ENCODE assay signal across 16 cellular contexts in genomic region chr2:68200157-68200787, GRCh38. TPM values are rescaled to one million over a fixed set of nuclear protein-coding genes. Genes with fewer than 3 reads are reported as not detected.
A peak's percentile ranks its signal among the peaks of the same experiment; 100 is the strongest.
DNase-seq lines count a peak whose midpoint lies in the region; ATAC-seq, FAIRE-seq and TF ChIP-seq lines count a peak whose summit lies in the region.
"Had no signal": no experiment of that assay in that cellular context is flagged by ENCODE, and none has a peak within 500 bp of the region (broad histone marks: within the 10 kb centered on the region; RNA-seq: fewer than 3 reads in every experiment).

No MANE protein-coding gene starts in this region.

- SMC1A ChIA-PET in GM12878 (lab: Charles Lee; ENCODE audit: uncharacterized antibody, unreplicated experiment), result interaction anchor here (1.0 to 2.0 kb wide), 9 partner anchors 9 to 241 kb away, joined by 3 to 5 read pairs (median 4); no protein-coding TSS in a partner anchor

- H3K79me2 ChIP-seq in GM12878 (ENCODE audit: control insufficient read depth, insufficient read depth, low read length), result peaks cover 59% of the 10 kb centered on the region

- WGBS in GM12878 (ENCODE audit: insufficient coverage, insufficient replicate concordance, low lambda C conversion rate, missing lambda C conversion rate), result 31% methylated on average over 4 of the region's 4 CpGs
- 53 to 78% (median 70%) methylated on average over 4 of the region's 4 CpGs for WGBS in psoas muscle, 3 donors

- no peak overlapping the region for H2AFZ ChIP-seq in GM12878 (ENCODE audit: control insufficient read depth, low read depth, low read length)

- H3K4me1 ChIP-seq in GM12878 (ENCODE audit: control insufficient read depth, insufficient read depth, low read length), result peaks cover 15% of the 10 kb centered on the region
- peaks cover 53% of the 10 kb centered on the region for H3K4me1 ChIP-seq in psoas muscle

- H3K9me3 Mint-ChIP-seq in activated CD8-positive, alpha-beta T cell treated with anti-CD3 and anti-CD28 coated beads for 36 hours, result no peaks in the 10 kb centered on the region
- H3K9me3 Mint-ChIP-seq in activated CD8-positive, alpha-beta T cell treated with anti-CD3 and anti-CD28 coated beads, Interleukin-2, amount 10 ng/mL, durations not matched to agents 7 days and 5 days (ENCODE audit: insufficient read depth), result no peaks in the 10 kb centered on the region
- H3K9me3 Mint-ChIP-seq: activated naive CD4-positive, alpha-beta T cell treated with anti-CD3 and anti-CD28 coated beads, Interleukin-2, amount 50 U/mL, for 72 hours had no signal

- H3K27ac ChIP-seq in GM12878 (ENCODE audit: control insufficient read depth, insufficient read depth), result no peak overlapping the region
- H3K27ac ChIP-seq in psoas muscle, result peak overlapping the region; percentile 66
- H3K27ac ChIP-seq: A549, VCaP had no signal

- no TSS peak for BruUV-seq in GM12878 (replicated peaks; lab: Mats Ljungman, UMichigan)

- no peak for TF ChIP-seq RAD21 in GM12878 (IDR thresholded peaks at IDR 0.05; ENCODE audit: insufficient read depth, low read depth, low read length)

- no peak for ATAC-seq in activated CD8-positive, alpha-beta T cell treated with anti-CD3 and anti-CD28 coated beads for 36 hours
- ATAC-seq in activated CD8-positive, alpha-beta T cell treated with anti-CD3 and anti-CD28 coated beads, Interleukin-2, amount 10 ng/mL, durations not matched to agents 7 days and 5 days, result no peak
- peak; percentile 9; the same call in 2 of the 3 replicates for ATAC-seq in GM12878
- peak; percentile 66 to 79 (median 74) for ATAC-seq in psoas muscle
- no peak for ATAC-seq in HG02763 (IDR thresholded peaks at IDR 0.05; ENCODE audit: unreplicated experiment)
- ATAC-seq in GM18505 (IDR thresholded peaks at IDR 0.05; ENCODE audit: unreplicated experiment), result no peak
- ATAC-seq: A549; activated naive CD4-positive, alpha-beta T cell treated with anti-CD3 and anti-CD28 coated beads, Interleukin-2, amount 50 U/mL, for 72 hours had no signal

- in situ Hi-C loops in GM12878 (cut with MboI), result no loop called here

- RAD21 ChIA-PET in GM12878 (lab: Charles Lee; ENCODE audit: unreplicated experiment), result interaction anchor here (1.6 kb wide), 2 partner anchors 14 to 78 kb away, joined by 3 read pairs; no protein-coding TSS in a partner anchor

- H3K4me3 Mint-ChIP-seq in activated CD8-positive, alpha-beta T cell treated with anti-CD3 and anti-CD28 coated beads for 36 hours, result no peak overlapping the region
- no peak overlapping the region for H3K4me3 Mint-ChIP-seq in activated CD8-positive, alpha-beta T cell treated with anti-CD3 and anti-CD28 coated beads, Interleukin-2, amount 10 ng/mL, durations not matched to agents 7 days and 5 days

- no peaks in the 10 kb centered on the region; the same call in 1 of the 2 replicates for H4K20me1 ChIP-seq in GM12878 (ENCODE audit: control insufficient read depth, insufficient read depth)

- TF ChIP-seq POLR2A in GM12878 (IDR thresholded peaks at IDR 0.05; ENCODE audit: low read depth, low read length) (no peak), GM18505 (IDR thresholded peaks at IDR 0.05; ENCODE audit: borderline replicate concordance, extremely low read depth, insufficient read depth, insufficient read length) (no peak)

- H3K36me3 ChIP-seq in GM12878 (ENCODE audit: control insufficient read depth in 2 of 2, insufficient read depth in 2 of 2, low read length in 1 of 2), result peaks cover 0 to 7% of the 10 kb centered on the region in 2 experiments; a peak in 2 of 4 replicates
- no peaks in the 10 kb centered on the region for H3K36me3 ChIP-seq in psoas muscle (ENCODE audit: insufficient read depth in 1 of 2, low read depth in 1 of 2)

- TF ChIP-seq EP300 in GM12878 (IDR thresholded peaks at IDR 0.05; ENCODE audit: borderline replicate concordance in 1 of 2, control insufficient read depth in 1 of 2, low read depth in 2 of 2, low read length in 2 of 2), result no peak

- H3K4me3 ChIP-seq in GM12878 (no peak overlapping the region; the same call in 1 of the 2 replicates), psoas muscle (no peak overlapping the region)
- H3K4me3 ChIP-seq: A549 had no signal

- DNase-seq in activated CD8-positive, alpha-beta T cell treated with anti-CD3 and anti-CD28 coated beads for 36 hours, result no peak
- no peak for DNase-seq in activated CD8-positive, alpha-beta T cell treated with anti-CD3 and anti-CD28 coated beads, Interleukin-2, amount 10 ng/mL, durations not matched to agents 7 days and 5 days
- DNase-seq in M059J (ENCODE audit: low read depth) (peak; percentile 8), GM12878 (ENCODE audit: low read depth, low spot score) (no peak), psoas muscle (no peak), NCI-H2029 treated with DMSO at 0.1 percent for 48 hours (lab: John Stamatoyannopoulos, UW) (no peak)
- DNase-seq: Kasumi-1, NCI-H187, NCI-H510A, small intestine had no signal

- FAIRE-seq in GM12878 (lab: Jason Lieb, UNC), result no peak
- FAIRE-seq: A549, bronchial epithelial cell, small intestine had no signal

- H3K27me3 ChIP-seq in GM12878 (replicated peaks in 1 of 2; ENCODE audit: control insufficient read depth in 2 of 2, insufficient read depth in 2 of 2, low read length in 1 of 2) (no peaks in the 10 kb centered on the region), psoas muscle (ENCODE audit: insufficient read depth in 3 of 3, low read length in 2 of 3) (no peaks in the 10 kb centered on the region)

- no peaks in the 10 kb centered on the region for H3K27me3 Mint-ChIP-seq in activated CD8-positive, alpha-beta T cell treated with anti-CD3 and anti-CD28 coated beads for 36 hours
- H3K27me3 Mint-ChIP-seq in activated CD8-positive, alpha-beta T cell treated with anti-CD3 and anti-CD28 coated beads, Interleukin-2, amount 10 ng/mL, durations not matched to agents 7 days and 5 days (ENCODE audit: low read depth), result no peaks in the 10 kb centered on the region

- H3K4me2 ChIP-seq in GM12878 (ENCODE audit: control insufficient read depth, insufficient read depth), result peak overlapping the region; percentile 44; the same call in 1 of the 2 replicates
- H3K4me2 ChIP-seq: A549 had no signal

- H3K9ac ChIP-seq in GM12878 (ENCODE audit: control insufficient read depth, insufficient read depth, low read length), result no peak overlapping the region

- H3K4me1 Mint-ChIP-seq in activated CD8-positive, alpha-beta T cell treated with anti-CD3 and anti-CD28 coated beads for 36 hours (ENCODE audit: low read depth), result peaks cover 65% of the 10 kb centered on the region
- H3K4me1 Mint-ChIP-seq in activated CD8-positive, alpha-beta T cell treated with anti-CD3 and anti-CD28 coated beads, Interleukin-2, amount 10 ng/mL, durations not matched to agents 7 days and 5 days (ENCODE audit: low read depth), result peaks cover 32% of the 10 kb centered on the region

- CTCF ChIA-PET in activated CD8-positive, alpha-beta T cell treated with anti-CD3 and anti-CD28 coated beads for 36 hours (lab: Charles Lee), result interaction anchor here (1.1 to 3.8 kb wide), 4 partner anchors 14 to 82 kb away, joined by 3 to 11 read pairs (median 6); no protein-coding TSS in a partner anchor
- CTCF ChIA-PET in activated CD8-positive, alpha-beta T cell treated with anti-CD3 and anti-CD28 coated beads, Interleukin-2, amount 10 ng/mL, durations not matched to agents 7 days and 5 days (lab: Charles Lee), result interaction anchor here (0.7 to 1.6 kb wide), 3 partner anchors 12 to 83 kb away, joined by 3 to 4 read pairs (median 4); no protein-coding TSS in a partner anchor
- CTCF ChIA-PET in GM12878 (lab: Yijun Ruan, JAX), result interaction anchor here (0.9 to 9.9 kb wide), 4 partner anchors 14 to 82 kb away, joined by 3 to 103 read pairs (median 34); no protein-coding TSS in a partner anchor

- intact Hi-C loops in activated CD8-positive, alpha-beta T cell treated with anti-CD3 and anti-CD28 coated beads for 36 hours (cut with micrococcal nuclease), result no loop called here
- intact Hi-C loops in GM12878 (cut with micrococcal nuclease; ENCODE audit: unreplicated experiment) (loop anchor here (5.0 kb wide), 1 partner anchor 242 kb away; no protein-coding TSS in a partner anchor), psoas muscle (cut with DNase I) (loop anchor here in 1 of 2 donors (5.0 kb wide), 1 partner anchor 42 kb away; no protein-coding TSS in a partner anchor)

- TF ChIP-seq CTCF in activated CD8-positive, alpha-beta T cell treated with anti-CD3 and anti-CD28 coated beads for 36 hours (IDR thresholded peaks at IDR 0.05), result no peak
- TF ChIP-seq CTCF in GM12878 (IDR thresholded peaks at IDR 0.05 in 2 of 3, conservative IDR thresholded peaks at IDR 0.05 in 1 of 3; ENCODE audit: control insufficient read depth in 2 of 3, extremely low read depth in 1 of 3, insufficient read depth in 1 of 3, low read depth in 3 of 3, low read length in 3 of 3) (no peak), psoas muscle (IDR thresholded peaks at IDR 0.05) (no peak)

- H3K27ac Mint-ChIP-seq in activated CD8-positive, alpha-beta T cell treated with anti-CD3 and anti-CD28 coated beads for 36 hours, result peak overlapping the region; percentile 23
- H3K27ac Mint-ChIP-seq in activated CD8-positive, alpha-beta T cell treated with anti-CD3 and anti-CD28 coated beads, Interleukin-2, amount 10 ng/mL, durations not matched to agents 7 days and 5 days, result no peak overlapping the region
- H3K27ac Mint-ChIP-seq: activated naive CD4-positive, alpha-beta T cell treated with anti-CD3 and anti-CD28 coated beads, Interleukin-2, amount 50 U/mL, for 72 hours had no signal

- H3K36me3 Mint-ChIP-seq in activated CD8-positive, alpha-beta T cell treated with anti-CD3 and anti-CD28 coated beads for 36 hours (ENCODE audit: low read depth), result peaks cover 18% of the 10 kb centered on the region
- H3K36me3 Mint-ChIP-seq in activated CD8-positive, alpha-beta T cell treated with anti-CD3 and anti-CD28 coated beads, Interleukin-2, amount 10 ng/mL, durations not matched to agents 7 days and 5 days (ENCODE audit: low read depth), result peaks cover 14% of the 10 kb centered on the region

- no peaks in the 10 kb centered on the region for H3K9me3 ChIP-seq in GM12878 (replicated peaks; ENCODE audit: control insufficient read depth, insufficient read depth, low read length)
- no peaks in the 10 kb centered on the region for H3K9me3 ChIP-seq in psoas muscle
- H3K9me3 ChIP-seq: A549 had no signal

- POLR2A ChIA-PET in activated CD8-positive, alpha-beta T cell treated with anti-CD3 and anti-CD28 coated beads for 36 hours (lab: Charles Lee), result no interaction called here
- POLR2A ChIA-PET in activated CD8-positive, alpha-beta T cell treated with anti-CD3 and anti-CD28 coated beads, Interleukin-2, amount 10 ng/mL, durations not matched to agents 7 days and 5 days (lab: Charles Lee), result no interaction called here
- POLR2A ChIA-PET in GM12878 (lab: Charles Lee), result interaction anchor here (0.6 kb wide), 1 partner anchor 89 kb away, joined by 3 read pairs; no protein-coding TSS in a partner anchor

RNA-seq across cellular contexts. Expression of gene PNO1, which starts 42.6 kb away (rescaled TPM):
- total RNA-seq in activated CD8-positive, alpha-beta T cell treated with anti-CD3 and anti-CD28 coated beads for 36 hours, result 10 to 100 TPM; 25.1 to 26.2 TPM
- total RNA-seq in activated CD8-positive, alpha-beta T cell treated with anti-CD3 and anti-CD28 coated beads, Interleukin-2, amount 10 ng/mL, durations not matched to agents 7 days and 5 days, result 10 to 100 TPM; 12.3 to 13.3 TPM
- 24.0 and 25.6 TPM in 2 replicates for total RNA-seq in M059J (2014; rRNA removed; shearing (Covaris generic))
- 6.5 and 7.3 TPM in 2 replicates for total RNA-seq in GM12878 (2013; cell fraction: nucleolus; rRNA removed)
- total RNA-seq in GM12878 (2014; rRNA removed), result 30.3 and 30.8 TPM in 2 replicates
- 29.1 and 30.2 TPM in 2 replicates for total RNA-seq in GM12878 (2014; rRNA removed; fragmentation: Illumina TruSeq; extraction: Trizol)
- total RNA-seq in GM12878 (2021), result 21.8 and 23.7 TPM in 2 replicates
- polyA plus RNA-seq in GM12878 (2011; ENCODE audit: low read depth), result 15.7 TPM
- polyA plus RNA-seq in GM12878 (2011; rRNA removed), result 18.8 and 21.9 TPM in 2 replicates
- 12.3 and 15.0 TPM in 2 replicates for polyA plus RNA-seq in GM12878 (2011; cell fraction: cytosol; rRNA removed)
- polyA plus RNA-seq in GM12878 (2011; cell fraction: nucleus; rRNA removed), result 4.2 and 10.1 TPM in 2 replicates
- 12.3 and 16.4 TPM in 2 replicates for polyA plus RNA-seq in GM12878 (2012)
- polyA plus RNA-seq in GM12878 (2014; fragmentation: Illumina TruSeq; extraction: Trizol), result 33.4 and 34.2 TPM in 2 replicates
- polyA plus RNA-seq in GM12878 (2014; fragmentation: Nextera tagmentation; extraction: Ambion mirVana), result 10 to 100 TPM in 1 of 2 experiments, 1 to 10 TPM in 1; 9.7 to 18.5 TPM
- polyA plus RNA-seq in GM12878 (2014; rRNA removed), result 31.2 and 34.4 TPM in 2 replicates
- polyA plus RNA-seq in GM12878 (2016; fragmentation: Nextera tagmentation; extraction: Ambion mirVana), result 10 to 100 TPM; 57.2 to 60.2 TPM
- 3.8 and 4.2 TPM in 2 replicates for polyA minus RNA-seq in GM12878 (2011; rRNA and poly(A)+ RNA removed)
- polyA minus RNA-seq in GM12878 (2011; cell fraction: cytosol; rRNA and poly(A)+ RNA removed), result 3.1 and 4.8 TPM in 2 replicates
- polyA minus RNA-seq in GM12878 (2011; cell fraction: nucleus; rRNA and poly(A)+ RNA removed), result 2.5 and 3.8 TPM in 2 replicates
- 10 to 100 TPM; 13.0 to 26.2 (median 24.6) TPM for total RNA-seq in psoas muscle
- polyA plus RNA-seq in psoas muscle, result 10 to 100 TPM; 22.4 to 50.8 (median 46.2) TPM

RNA-seq across cellular contexts. Expression of gene PPP3R1, which starts 52.1 kb away (rescaled TPM):
- total RNA-seq in activated CD8-positive, alpha-beta T cell treated with anti-CD3 and anti-CD28 coated beads for 36 hours, result 10 to 100 TPM; 72.7 to 73.7 TPM
- 10 to 100 TPM; 67.6 to 71.8 TPM for total RNA-seq in activated CD8-positive, alpha-beta T cell treated with anti-CD3 and anti-CD28 coated beads, Interleukin-2, amount 10 ng/mL, durations not matched to agents 7 days and 5 days
- total RNA-seq in M059J (2014; rRNA removed; shearing (Covaris generic)), result 25.8 and 30.8 TPM in 2 replicates
- 13.2 and 14.7 TPM in 2 replicates for total RNA-seq in GM12878 (2013; cell fraction: nucleolus; rRNA removed)
- 15.3 and 16.2 TPM in 2 replicates for total RNA-seq in GM12878 (2014; rRNA removed)
- 25.7 and 26.1 TPM in 2 replicates for total RNA-seq in GM12878 (2014; rRNA removed; fragmentation: Illumina TruSeq; extraction: Trizol)
- 61.0 and 62.5 TPM in 2 replicates for total RNA-seq in GM12878 (2021)
- polyA plus RNA-seq in GM12878 (2011; ENCODE audit: low read depth), result 20.5 TPM
- polyA plus RNA-seq in GM12878 (2011; rRNA removed), result 16.3 and 26.3 TPM in 2 replicates
- polyA plus RNA-seq in GM12878 (2011; cell fraction: cytosol; rRNA removed), result 5.5 and 9.1 TPM in 2 replicates
- 5.3 and 7.9 TPM in 2 replicates for polyA plus RNA-seq in GM12878 (2011; cell fraction: nucleus; rRNA removed)
- polyA plus RNA-seq in GM12878 (2012), result 30.7 and 36.5 TPM in 2 replicates
- polyA plus RNA-seq in GM12878 (2014; fragmentation: Illumina TruSeq; extraction: Trizol), result 43.0 and 55.7 TPM in 2 replicates
- 1 to 10 TPM; 5.4 to 9.7 TPM for polyA plus RNA-seq in GM12878 (2014; fragmentation: Nextera tagmentation; extraction: Ambion mirVana)
- polyA plus RNA-seq in GM12878 (2014; rRNA removed), result 18.5 TPM in 2 replicates
- 1 to 10 TPM; 1.5 to 6.2 TPM for polyA plus RNA-seq in GM12878 (2016; fragmentation: Nextera tagmentation; extraction: Ambion mirVana)
- 13.3 and 19.5 TPM in 2 replicates for polyA minus RNA-seq in GM12878 (2011; rRNA and poly(A)+ RNA removed)
- polyA minus RNA-seq in GM12878 (2011; cell fraction: cytosol; rRNA and poly(A)+ RNA removed), result 15.0 and 16.9 TPM in 2 replicates
- polyA minus RNA-seq in GM12878 (2011; cell fraction: nucleus; rRNA and poly(A)+ RNA removed), result 4.8 and 8.7 TPM in 2 replicates
- total RNA-seq in psoas muscle, result 10 to 100 TPM; 45.7 to 69.4 (median 52.5) TPM
- polyA plus RNA-seq in psoas muscle, result 10 to 100 TPM; 19.2 to 45.6 (median 26.0) TPM

Comparison
In these comparisons a context has a peak if more than half of its experiments do, and no peak if none do; other contexts are left out.
1. ATAC-seq: peak in GM12878 (single experiment) and psoas muscle (4 of 4); none in activated CD8-positive, alpha-beta T cell treated with anti-CD3 and anti-CD28 coated beads for 36 hours (single experiment), activated CD8-positive, alpha-beta T cell treated with anti-CD3 and anti-CD28 coated beads, Interleukin-2, amount 10 ng/mL, durations not matched to agents 7 days and 5 days (single experiment), HG02763 (single experiment) and GM18505 (single experiment).